In the genomic region with DNA sequence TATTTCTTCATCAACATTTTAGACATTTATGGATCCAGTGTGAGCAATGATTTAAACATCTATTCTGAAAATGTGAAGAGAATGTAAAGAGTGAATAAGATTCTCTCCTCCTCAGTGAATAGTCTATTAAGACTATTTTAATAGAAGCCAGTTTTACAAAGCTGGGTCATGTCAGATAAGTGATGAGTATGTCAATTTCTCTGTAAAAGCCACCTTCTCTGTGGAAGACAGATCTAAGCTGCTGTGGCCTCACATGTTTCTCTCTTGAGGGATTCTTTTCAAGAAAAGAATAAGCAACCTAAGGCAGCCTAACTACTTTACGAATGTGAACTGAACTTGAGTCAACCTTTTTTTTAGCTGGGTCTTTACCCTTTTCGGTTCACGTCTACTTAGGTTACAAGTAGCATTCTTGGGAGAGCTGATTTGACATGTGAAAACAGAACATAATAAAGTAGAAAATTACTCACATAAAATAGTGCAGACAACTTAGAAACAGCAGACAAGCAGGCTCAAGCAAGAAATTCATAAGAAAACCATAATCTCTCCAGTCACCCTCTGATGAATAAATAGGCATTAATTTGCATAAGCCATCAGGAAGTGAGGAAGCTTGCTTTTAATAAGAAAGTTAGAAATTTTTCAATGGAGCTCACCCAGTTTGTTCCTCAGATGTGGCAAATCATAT, we compare ENCODE assay signal across 15 cellular contexts. TPM values are rescaled to one million over a fixed set of nuclear protein-coding genes. Genes with fewer than 3 reads are reported as not detected.
DNase-seq lines count a peak whose midpoint lies in the region; ATAC-seq and FAIRE-seq lines count a peak whose summit lies in the region.
"Had no signal": no experiment of that assay in that cellular context is flagged by ENCODE, and none has a peak within 500 bp of the region (broad histone marks: within the 10 kb centered on the region; RNA-seq: fewer than 3 reads in every experiment).

No MANE protein-coding gene starts in this region.

- peak overlapping the region in 5 of 8 donors; percentile 3 to 74 (median 55) for H3K27ac Mint-ChIP-seq in CD8-positive, alpha-beta memory T cell
- no peak overlapping the region for H3K27ac Mint-ChIP-seq in activated CD4-positive, alpha-beta memory T cell treated with anti-CD3 and anti-CD28 coated beads, Interleukin-2, amount 10 ng/mL, durations not matched to agents 7 days and 5 days
- H3K27ac Mint-ChIP-seq: activated naive CD8-positive, alpha-beta T cell treated with anti-CD3 and anti-CD28 coated beads, Interleukin-2, amount 10 ng/mL, durations not matched to agents 7 days and 5 days had no signal

- H3K27ac ChIP-seq in CD8-positive, alpha-beta memory T cell (ENCODE audit: low read depth, low read length): no peak overlapping the region
- no peak overlapping the region for H3K27ac ChIP-seq in small intestine (ENCODE audit: low read depth in 1 of 2, low read length in 1 of 2)
- H3K27ac ChIP-seq: ovary had no signal

- ATAC-seq in GM19438 (IDR thresholded peaks at IDR 0.05; ENCODE audit: low read depth, unreplicated experiment): peak; percentile 22
- ATAC-seq in HG02973 (IDR thresholded peaks at IDR 0.05; ENCODE audit: unreplicated experiment): peak; percentile 16

- no peaks in the 10 kb centered on the region for H3K27me3 ChIP-seq in CD8-positive, alpha-beta memory T cell (ENCODE audit: insufficient read depth, low read length, poor library complexity, severe bottlenecking)
- H3K27me3 ChIP-seq in small intestine (ENCODE audit: control insufficient read depth in 2 of 2, insufficient read depth in 2 of 2, low read length in 2 of 2): no peaks in the 10 kb centered on the region
- H3K27me3 ChIP-seq: ovary had no signal

- H3K4me1 Mint-ChIP-seq in CD8-positive, alpha-beta memory T cell: peaks cover 87 to 100% (median 98%) of the 10 kb centered on the region in 3 donors
- peaks cover 92% of the 10 kb centered on the region for H3K4me1 Mint-ChIP-seq in activated CD4-positive, alpha-beta memory T cell treated with anti-CD3 and anti-CD28 coated beads, Interleukin-2, amount 10 ng/mL, durations not matched to agents 7 days and 5 days

- 69 to 89% (median 75%) methylated on average over 3 of the region's 3 CpGs for WGBS in small intestine, 3 donors

- peaks cover 14 to 90% (median 34%) of the 10 kb centered on the region in 3 donors for H3K36me3 Mint-ChIP-seq in CD8-positive, alpha-beta memory T cell
- peaks cover 96% of the 10 kb centered on the region for H3K36me3 Mint-ChIP-seq in activated CD4-positive, alpha-beta memory T cell treated with anti-CD3 and anti-CD28 coated beads, Interleukin-2, amount 10 ng/mL, durations not matched to agents 7 days and 5 days (ENCODE audit: low read depth)

- H3K9me3 ChIP-seq in CD8-positive, alpha-beta memory T cell (ENCODE audit: low read length): no peaks in the 10 kb centered on the region
- H3K9me3 ChIP-seq in small intestine (ENCODE audit: control insufficient read depth, low read depth): no peaks in the 10 kb centered on the region
- H3K9me3 ChIP-seq: ovary had no signal

- H3K27me3 Mint-ChIP-seq in CD8-positive, alpha-beta memory T cell: no peaks in the 10 kb centered on the region
- H3K27me3 Mint-ChIP-seq in activated CD4-positive, alpha-beta memory T cell treated with anti-CD3 and anti-CD28 coated beads, Interleukin-2, amount 10 ng/mL, durations not matched to agents 7 days and 5 days: no peaks in the 10 kb centered on the region
- H3K27me3 Mint-ChIP-seq: activated naive CD8-positive, alpha-beta T cell treated with anti-CD3 and anti-CD28 coated beads, Interleukin-2, amount 10 ng/mL, durations not matched to agents 7 days and 5 days had no signal

- peaks cover 44% of the 10 kb centered on the region for H3K4me1 ChIP-seq in CD8-positive, alpha-beta memory T cell (ENCODE audit: insufficient read depth, low read length)
- H3K4me1 ChIP-seq in small intestine (ENCODE audit: control insufficient read depth in 2 of 2, insufficient read depth in 1 of 2, low read depth in 1 of 2, low read length in 1 of 2): peaks cover 0 to 4% of the 10 kb centered on the region in 2 donors

- H3K9me3 Mint-ChIP-seq in CD8-positive, alpha-beta memory T cell: no peaks in the 10 kb centered on the region
- H3K9me3 Mint-ChIP-seq in activated CD4-positive, alpha-beta memory T cell treated with anti-CD3 and anti-CD28 coated beads, Interleukin-2, amount 10 ng/mL, durations not matched to agents 7 days and 5 days: no peaks in the 10 kb centered on the region
- H3K9me3 Mint-ChIP-seq: activated naive CD8-positive, alpha-beta T cell treated with anti-CD3 and anti-CD28 coated beads, Interleukin-2, amount 10 ng/mL, durations not matched to agents 7 days and 5 days had no signal

- POLR2A ChIA-PET in CD8-positive, alpha-beta memory T cell (lab: Charles Lee): interaction anchor here (1.2 kb wide), 2 partner anchors 8 to 10 kb away, joined by 3 to 6 read pairs; a partner anchor contains a TSS
- POLR2A ChIA-PET in activated CD4-positive, alpha-beta memory T cell treated with anti-CD3 and anti-CD28 coated beads, Interleukin-2, amount 10 ng/mL, durations not matched to agents 7 days and 5 days (lab: Charles Lee): interaction anchor here (0.9 to 8.9 kb wide), 8 partner anchors 10 to 87 kb away, joined by 3 to 98 read pairs (median 5); a partner anchor contains a TSS

- FAIRE-seq in small intestine (lab: Jason Lieb, UNC): no peak

- H3K36me3 ChIP-seq in CD8-positive, alpha-beta memory T cell (ENCODE audit: insufficient read depth, low read length): peaks cover 18% of the 10 kb centered on the region
- H3K36me3 ChIP-seq in small intestine (ENCODE audit: control insufficient read depth in 2 of 2, insufficient read depth in 2 of 2, low read length in 2 of 2): peaks cover 4 to 7% of the 10 kb centered on the region in 2 donors
- H3K36me3 ChIP-seq: ovary had no signal

- no peak overlapping the region for H3K4me3 ChIP-seq in CD8-positive, alpha-beta memory T cell (ENCODE audit: low read length)
- H3K4me3 ChIP-seq in small intestine (ENCODE audit: low read depth in 1 of 2, low read length in 2 of 2): no peak overlapping the region
- H3K4me3 ChIP-seq: lung, ovary had no signal

- peak overlapping the region in 6 of 7 donors; percentile 3 to 44 (median 23) for H3K4me3 Mint-ChIP-seq in CD8-positive, alpha-beta memory T cell
- H3K4me3 Mint-ChIP-seq in activated CD4-positive, alpha-beta memory T cell treated with anti-CD3 and anti-CD28 coated beads, Interleukin-2, amount 10 ng/mL, durations not matched to agents 7 days and 5 days: peak overlapping the region; percentile 5
- H3K4me3 Mint-ChIP-seq: activated naive CD8-positive, alpha-beta T cell treated with anti-CD3 and anti-CD28 coated beads, Interleukin-2, amount 10 ng/mL, durations not matched to agents 7 days and 5 days had no signal

- no peak for DNase-seq in CD8-positive, alpha-beta memory T cell
- DNase-seq in activated CD4-positive, alpha-beta memory T cell treated with anti-CD3 and anti-CD28 coated beads, Interleukin-2, amount 10 ng/mL, durations not matched to agents 7 days and 5 days: no peak
- DNase-seq in NCI-H2081 treated with DMSO at 0.1 percent for 48 hours (lab: John Stamatoyannopoulos, UW) (no peak), putamen (ENCODE audit: low spot score) (no peak), small intestine (no peak)
- no peak for DNase-seq in stimulated activated CD4-positive, alpha-beta T cell treated with anti-CD3 and anti-CD28 coated beads, Interleukin-12 subunit alpha, Interleukin-12 subunit beta, amount 100 ng/mL, for 4 hours
- DNase-seq: activated CD4-positive, alpha-beta T cell treated with anti-CD3 and anti-CD28 coated beads, Interleukin-2, amount 50 U/mL, for 48 hours; activated naive CD8-positive, alpha-beta T cell treated with anti-CD3 and anti-CD28 coated beads, Interleukin-2, amount 10 ng/mL, durations not matched to agents 7 days and 5 days; NCI-H1105 treated with DMSO at 0.1 percent for 48 hours; NCI-H526 treated with DMSO at 0.1 percent for 48 hours; ovary; stimulated activated CD4-positive, alpha-beta T cell treated with anti-CD3 and anti-CD28 coated beads, Interleukin-2, amount 100 ng/mL, for 24 hours had no signal

- CTCF ChIA-PET in CD8-positive, alpha-beta memory T cell (lab: Charles Lee): interaction anchor here (2.0 kb wide), 1 partner anchor 11 kb away, joined by 6 read pairs; a partner anchor contains a TSS
- CTCF ChIA-PET in activated CD4-positive, alpha-beta memory T cell treated with anti-CD3 and anti-CD28 coated beads, Interleukin-2, amount 10 ng/mL, durations not matched to agents 7 days and 5 days (lab: Charles Lee): interaction anchor here (1.0 to 3.1 kb wide), 5 partner anchors 9 to 216 kb away, joined by 3 to 18 read pairs (median 7); a partner anchor contains a TSS

RNA-seq across cellular contexts. Expression of a gene that starts 9.9 kb away (rescaled TPM):
- total RNA-seq in CD8-positive, alpha-beta memory T cell: 100 to 1,000 TPM; 128 to 132 TPM
- 261 TPM for polyA plus RNA-seq in CD8-positive, alpha-beta memory T cell
- total RNA-seq in activated CD4-positive, alpha-beta memory T cell treated with anti-CD3 and anti-CD28 coated beads, Interleukin-2, amount 10 ng/mL, durations not matched to agents 7 days and 5 days: 100 to 1,000 TPM; 321 to 323 TPM
- 10 to 100 TPM; 16.1 to 72.6 (median 24.6) TPM for polyA plus RNA-seq in small intestine
